Comparison of ENCODE assay signal across 9 cellular contexts in the genomic region with DNA sequence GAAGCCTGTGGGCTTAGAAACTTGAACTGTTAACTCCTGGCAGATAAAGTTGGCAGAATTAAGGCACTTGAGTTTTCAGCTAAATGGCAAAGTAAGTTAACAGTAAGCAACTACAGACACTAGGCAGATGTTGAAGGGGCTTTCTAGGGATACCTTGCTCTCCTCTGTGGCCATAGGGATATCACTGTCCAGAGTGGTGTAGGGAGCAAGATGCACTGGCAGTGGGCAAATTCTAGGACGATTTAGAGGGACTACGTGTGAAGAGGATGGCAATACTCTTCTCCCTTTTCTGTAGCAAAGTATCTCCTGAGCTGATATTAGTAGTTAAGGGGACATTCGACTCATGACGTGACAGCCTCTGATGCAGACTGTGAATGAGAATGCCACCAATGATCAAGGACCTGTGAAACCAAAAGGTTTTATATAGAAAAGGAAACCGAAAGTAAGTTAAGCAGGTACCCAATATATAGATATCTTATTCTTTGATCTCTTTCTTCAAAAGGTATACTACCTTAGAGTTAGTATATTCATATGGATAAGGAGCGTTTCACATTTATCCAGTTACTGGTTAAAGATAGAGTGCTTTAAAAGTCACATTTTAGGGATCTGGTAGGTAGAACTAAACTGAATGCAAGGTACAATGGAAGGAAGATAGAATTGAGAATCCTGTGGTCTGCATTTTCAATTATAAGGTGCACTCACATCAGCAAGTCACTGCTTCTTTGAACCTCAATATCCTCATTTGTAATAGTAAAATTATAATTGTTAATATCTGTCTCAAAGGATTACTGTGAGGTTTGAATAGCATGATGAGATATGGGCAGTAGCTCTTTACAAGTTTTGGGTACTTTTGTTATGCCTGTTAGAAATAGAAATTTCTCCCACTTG.
A peak's percentile ranks its signal among the peaks of the same experiment; 100 is the strongest.
DNase-seq lines count a peak whose midpoint lies in the region; ATAC-seq, FAIRE-seq and TF ChIP-seq lines count a peak whose summit lies in the region.
"Had no signal": no experiment of that assay in that cellular context is flagged by ENCODE, and none has a peak within 500 bp of the region (broad histone marks: within the 10 kb centered on the region; RNA-seq: fewer than 3 reads in every experiment).

No MANE protein-coding gene starts in this region.

- no peak for FAIRE-seq in A549 (lab: Jason Lieb, UNC)

- H3K9me3 ChIP-seq in A549 = no peaks in the 10 kb centered on the region

- POLR2A ChIA-PET in A549 (lab: Yijun Ruan, JAX) = no interaction called here

- H3K4me3 ChIP-seq in A549 = peak overlapping the region; percentile 23; the same call in 2 of the 3 replicates

- CTCF ChIA-PET in A549 (lab: Yijun Ruan, JAX) = no interaction called here

- peak in 1 of 2 experiments; percentile 47; a peak in 3 of 6 replicates for ATAC-seq in A549
- ATAC-seq in GM18867 (IDR thresholded peaks at IDR 0.05; ENCODE audit: unreplicated experiment) = peak; percentile 97
- ATAC-seq in HG02884 (IDR thresholded peaks at IDR 0.05; ENCODE audit: unreplicated experiment) = peak; percentile 84

- no peak for TF ChIP-seq EP300 in A549 (IDR thresholded peaks at IDR 0.05)

- no peak for TF ChIP-seq RAD21 in A549 (conservative IDR thresholded peaks at IDR 0.05 in 1 of 2, IDR thresholded peaks at IDR 0.05 in 1 of 2)

- peak overlapping the region; percentile 73 for H3K4me2 ChIP-seq in A549

- no peak for TF ChIP-seq CTCF in A549 (IDR thresholded peaks at IDR 0.05)

- DNase-seq in A549 (ENCODE audit: low read depth in 1 of 2, low spot score in 1 of 2) = no peak
- peak; percentile 41 for DNase-seq in NCI-H345 treated with DMSO at 0.1 percent for 48 hours (lab: John Stamatoyannopoulos, UW; ENCODE audit: unreplicated experiment)
- DNase-seq in NCI-H1694 (lab: John Stamatoyannopoulos, UW) = no peak
- no peak for DNase-seq in activated CD4-positive, alpha-beta T cell treated with anti-CD3 and anti-CD28 coated beads, Interleukin-2, amount 50 U/mL, for 1 hour
- no peak for DNase-seq in GF-D8 (lab: John Stamatoyannopoulos, UW)
- DNase-seq in AML-193 (lab: John Stamatoyannopoulos, UW) = no peak

- TF ChIP-seq POLR2A in A549 (IDR thresholded peaks at IDR 0.05; ENCODE audit: low read length) = no peak

- H3K27ac ChIP-seq in A549 = no peak overlapping the region
- H3K27ac ChIP-seq: parathyroid adenoma had no signal

- WGBS in A549 (ENCODE audit: missing lambda C conversion rate) = 17% methylated on average over 6 of the region's 6 CpGs

- H3K4me1 ChIP-seq in A549 = no peaks in the 10 kb centered on the region
- H3K4me1 ChIP-seq: parathyroid adenoma had no signal

TF ChIP-seq in A549, 52 proteins besides CTCF, POLR2A, EP300 and RAD21:
- no peak for TF ChIP-seq TP53 (CRISPR knock-in tag; IDR thresholded peaks at IDR 0.05)
- no peak for TF ChIP-seq ZNF302 (CRISPR knock-in tag; IDR thresholded peaks at IDR 0.05)
- no peak for TF ChIP-seq KDM1A (IDR thresholded peaks at IDR 0.05; ENCODE audit: low read depth)
- TF ChIP-seq CHD2 (IDR thresholded peaks at IDR 0.05; ENCODE audit: low read length, partially characterized antibody) = no peak
TF ChIP-seq in A549: peak in this region for 0.
